Comparison of ENCODE assay signal across 16 cellular contexts in genomic region chr14:91390165-91390778, GRCh38. TPM values are rescaled to one million over a fixed set of nuclear protein-coding genes. Genes with fewer than 3 reads are reported as not detected.
DNase-seq lines count a peak whose midpoint lies in the region; ATAC-seq, FAIRE-seq and TF ChIP-seq lines count a peak whose summit lies in the region.
"Had no signal": no experiment of that assay in that cellular context is flagged by ENCODE, and none has a peak within 500 bp of the region (broad histone marks: within the 10 kb centered on the region; RNA-seq: fewer than 3 reads in every experiment).

No MANE protein-coding gene starts in this region.

- H3K4me1 ChIP-seq in HepG2 (ENCODE audit: insufficient read depth, low read length) = peaks cover 35% of the 10 kb centered on the region

- H3K4me3 Mint-ChIP-seq in CD4-positive, alpha-beta T cell = peak overlapping the region; percentile 65
- H3K4me3 Mint-ChIP-seq in IgD-negative memory B cell (peak overlapping the region in 2 of 4 donors; percentile 37 to 50), WTC11 (no peak overlapping the region)
- H3K4me3 Mint-ChIP-seq: neural crest cell had no signal

- no peaks in the 10 kb centered on the region for H3K9me3 Mint-ChIP-seq in CD4-positive, alpha-beta T cell
- H3K9me3 Mint-ChIP-seq in IgD-negative memory B cell (no peaks in the 10 kb centered on the region), WTC11 (peaks cover 4% of the 10 kb centered on the region)
- H3K9me3 Mint-ChIP-seq: neural crest cell had no signal

- no peaks in the 10 kb centered on the region for H4K20me1 ChIP-seq in HepG2 (ENCODE audit: insufficient read depth, low read length)

- H3K27ac Mint-ChIP-seq in CD4-positive, alpha-beta T cell = peak overlapping the region; percentile 98
- peak overlapping the region in 2 of 3 donors; percentile 47 to 89 for H3K27ac Mint-ChIP-seq in IgD-negative memory B cell
- 0 out of 2 replicates have a peak overlapping the region, but pooled peaks have one; percentile 43 for H3K27ac Mint-ChIP-seq in WTC11

- H3K27me3 ChIP-seq in CD4-positive, alpha-beta T cell (ENCODE audit: control insufficient read depth, insufficient read depth, low read length) = no peaks in the 10 kb centered on the region
- H3K27me3 ChIP-seq in HepG2 (ENCODE audit: control insufficient read depth in 1 of 2, insufficient read depth in 2 of 2, low read length in 2 of 2) = no peaks in the 10 kb centered on the region

- no peaks in the 10 kb centered on the region; a peak in 1 of 5 replicates for H3K36me3 ChIP-seq in HepG2 (replicated peaks in 1 of 2; ENCODE audit: control insufficient read depth in 1 of 2, insufficient read depth in 2 of 2, low read length in 2 of 2)
- H3K36me3 ChIP-seq: cardiac muscle cell, heart right ventricle, suprapubic skin had no signal

- no peaks in the 10 kb centered on the region for H3K27me3 Mint-ChIP-seq in CD4-positive, alpha-beta T cell
- H3K27me3 Mint-ChIP-seq in IgD-negative memory B cell = no peaks in the 10 kb centered on the region
- H3K27me3 Mint-ChIP-seq in WTC11 (ENCODE audit: low read depth) = no peaks in the 10 kb centered on the region

- H3K79me2 ChIP-seq in HepG2 (ENCODE audit: insufficient read depth, low read length) = peaks cover 16% of the 10 kb centered on the region

- no peak overlapping the region for H2AFZ ChIP-seq in HepG2 (ENCODE audit: low read length)

- TF ChIP-seq RAD21 in HepG2 (CRISPR knock-in tag; IDR thresholded peaks at IDR 0.05) = no peak

- TF ChIP-seq POLR2A in HepG2 (IDR thresholded peaks at IDR 0.05; ENCODE audit: insufficient read depth in 1 of 2, low read depth in 2 of 2, low read length in 2 of 2) = no peak

- peak overlapping the region; percentile 46 for H3K27ac ChIP-seq in CD4-positive, alpha-beta T cell (ENCODE audit: low read depth, low read length)
- H3K27ac ChIP-seq in HepG2 (ENCODE audit: extremely low read length, insufficient read depth, low read length) = no peak overlapping the region
- H3K27ac ChIP-seq: cardiac muscle cell, KMS-11, suprapubic skin had no signal

- no peak for FAIRE-seq in HepG2 (lab: Jason Lieb, UNC)

- no peaks in the 10 kb centered on the region for H3K9me3 ChIP-seq in CD4-positive, alpha-beta T cell (ENCODE audit: control insufficient read depth, low read length)
- no peaks in the 10 kb centered on the region for H3K9me3 ChIP-seq in HepG2 (ENCODE audit: low read length)
- H3K9me3 ChIP-seq: heart right ventricle, suprapubic skin had no signal

- TF ChIP-seq CTCF in CD4-positive, alpha-beta T cell (IDR thresholded peaks at IDR 0.05) = no peak
- TF ChIP-seq CTCF in WTC11 (IDR thresholded peaks at IDR 0.05) = no peak
- TF ChIP-seq CTCF in HepG2 (CRISPR knock-in tag; IDR thresholded peaks at IDR 0.05) = no peak

- H3K36me3 Mint-ChIP-seq in CD4-positive, alpha-beta T cell (ENCODE audit: low read depth) = peaks cover 65% of the 10 kb centered on the region
- H3K36me3 Mint-ChIP-seq in IgD-negative memory B cell (no peaks in the 10 kb centered on the region), WTC11 (peaks cover 6% of the 10 kb centered on the region)

- peaks cover 92% of the 10 kb centered on the region for H3K4me1 Mint-ChIP-seq in CD4-positive, alpha-beta T cell (ENCODE audit: low read depth)
- H3K4me1 Mint-ChIP-seq in IgD-negative memory B cell = peaks cover 63 to 67% (median 66%) of the 10 kb centered on the region in 3 donors
- H3K4me1 Mint-ChIP-seq in WTC11 = peaks cover 68% of the 10 kb centered on the region

- ATAC-seq in CD4-positive, alpha-beta T cell (ENCODE audit: poor library complexity) = peak; percentile 57
- no peak for ATAC-seq in WTC11
- peak; percentile 73 for ATAC-seq in HepG2
- ATAC-seq: heart right ventricle, left cardiac atrium, sciatic nerve had no signal

- no peak overlapping the region for H3K9ac ChIP-seq in HepG2 (ENCODE audit: insufficient read depth, low read depth, low read length)
- H3K9ac ChIP-seq: KMS-11 had no signal

- CTCF ChIA-PET in CD4-positive, alpha-beta T cell (lab: Charles Lee) = interaction anchor here (1.7 to 2.6 kb wide), 2 partner anchors 10 to 13 kb away, joined by 4 to 9 read pairs; no protein-coding TSS in a partner anchor
- CTCF ChIA-PET in WTC11 (lab: Charles Lee) = interaction anchor here (2.5 kb wide), 1 partner anchor 36 kb away, joined by 8 read pairs; no protein-coding TSS in a partner anchor
- CTCF ChIA-PET in HepG2 (lab: Yijun Ruan, JAX; ENCODE audit: low intra/inter-chr PET ratio, low total read pairs) = no interaction called here

- BruUV-seq in HepG2 (replicated peaks; lab: Mats Ljungman, UMichigan) = no TSS peak

- H3K4me2 ChIP-seq in HepG2 (ENCODE audit: low read depth, low read length) = no peak overlapping the region
- H3K4me2 ChIP-seq: KMS-11 had no signal

- intact Hi-C loops in CD4-positive, alpha-beta T cell (cut with DNase I, micrococcal nuclease) = no loop called here
- intact Hi-C loops in HepG2 (cut with micrococcal nuclease; ENCODE audit: unreplicated experiment) = no loop called here

- TF ChIP-seq EP300 in HepG2 (IDR thresholded peaks at IDR 0.05; ENCODE audit: low read depth in 2 of 2, low read length in 2 of 2) (no peak), HepG2 (CRISPR knock-in tag; IDR thresholded peaks at IDR 0.05; ENCODE audit: borderline replicate concordance) (no peak)

- 84% methylated on average over 7 of the region's 12 CpGs for WGBS in HepG2 (ENCODE audit: low lambda C conversion rate)

- POLR2A ChIA-PET in CD4-positive, alpha-beta T cell (lab: Charles Lee) = interaction anchor here (0.7 to 3.1 kb wide), 4 partner anchors 15 to 28 kb away, joined by 4 to 12 read pairs (median 4); partner anchors contain the start of gene CCDC88C
- POLR2A ChIA-PET in WTC11 (lab: Charles Lee) (no interaction called here), HepG2 (lab: Yijun Ruan, JAX) (no interaction called here)

- in situ Hi-C loops in HepG2 (cut with HindIII; ENCODE audit: extremely low pct_ligation_motif_present, low pct_unique_long_range_greater_than_20kb) = no loop called here

- H3K4me3 ChIP-seq in HepG2 (replicated peaks in 1 of 3; ENCODE audit: insufficient read depth in 1 of 3, low read depth in 2 of 3, low read length in 3 of 3) = no peak overlapping the region
- H3K4me3 ChIP-seq: cardiac muscle cell, heart right ventricle, suprapubic skin had no signal

- peak in 1 of 10 experiments; percentile 30 for DNase-seq in CD4-positive, alpha-beta T cell
- no peak for DNase-seq in WTC11 (ENCODE audit: low spot score)
- DNase-seq in HepG2 (ENCODE audit: low spot score) = no peak
- DNase-seq in NCI-H146 treated with DMSO at 0.1 percent for 48 hours (lab: John Stamatoyannopoulos, UW; ENCODE audit: unreplicated experiment) = no peak
- DNase-seq in NCI-H187 treated with DMSO at 0.1 percent for 48 hours (lab: John Stamatoyannopoulos, UW) = no peak
- DNase-seq in NCI-H2081 treated with DMSO at 0.1 percent for 48 hours (lab: John Stamatoyannopoulos, UW) = no peak
- DNase-seq in OCI-M2 (lab: John Stamatoyannopoulos, UW; ENCODE audit: unreplicated experiment) = no peak
- DNase-seq: heart right ventricle, left cardiac atrium, RPMI8226 had no signal

TF ChIP-seq in HepG2, 621 proteins besides CTCF, POLR2A, EP300 and RAD21 (continues in another document):
- peak; percentile 44; the same call in 1 of the 2 replicates for TF ChIP-seq HNF4G (IDR thresholded peaks at IDR 0.05; ENCODE audit: borderline replicate concordance, low read depth, low read length)
- TF ChIP-seq HNF4G (CRISPR knock-in tag; IDR thresholded peaks at IDR 0.05; ENCODE audit: borderline replicate concordance, low read depth) = no peak
- no peak for TF ChIP-seq JUN (CRISPR knock-in tag; IDR thresholded peaks at IDR 0.05)

RNA-seq across cellular contexts. Expression of gene CCDC88C, which starts 27.3 kb away (rescaled TPM):
- 100 to 1,000 TPM; 269 to 287 TPM for total RNA-seq in CD4-positive, alpha-beta T cell
- polyA plus RNA-seq in IgD-negative memory B cell (30.5 TPM), HepG2 (2011; rRNA removed) (3.6 and 4.3 TPM in 2 replicates)
- total RNA-seq in WTC11 (2021) (46.4 to 64.8 TPM (median 46.6 TPM) in 3 replicates), HepG2 (2016; rRNA removed; fragmentation: Illumina TruSeq; extraction: Trizol) (10.4 and 11.7 TPM in 2 replicates)
- total RNA-seq in HepG2 (2016; cell fraction: cytosol; rRNA removed; fragmentation: Illumina TruSeq; extraction: Trizol; ENCODE audit: low read depth) = 7.1 and 8.3 TPM in 2 replicates
- 7.7 and 11.4 TPM in 2 replicates for total RNA-seq in HepG2 (2016; cell fraction: insoluble cytoplasmic fraction; rRNA removed; fragmentation: Illumina TruSeq; extraction: Trizol)
- total RNA-seq in HepG2 (2016; cell fraction: membrane; rRNA removed; fragmentation: Illumina TruSeq; extraction: Trizol) = 8.7 and 9.6 TPM in 2 replicates
- total RNA-seq in HepG2 (2016; cell fraction: nucleus; rRNA removed; fragmentation: Illumina TruSeq; extraction: Trizol) = 17.4 and 18.0 TPM in 2 replicates
- 2.3 and 3.2 TPM in 2 replicates for polyA plus RNA-seq in HepG2 (2011; cell fraction: cytosol; rRNA removed)
- 11.4 and 12.1 TPM in 2 replicates for polyA plus RNA-seq in HepG2 (2011; cell fraction: nucleus; rRNA removed)
- polyA plus RNA-seq in HepG2 (2012) = 3.7 and 5.3 TPM in 2 replicates
- 5.2 and 5.3 TPM in 2 replicates for polyA plus RNA-seq in HepG2 (2016; cell fraction: cytosol; fragmentation: Illumina TruSeq; extraction: Trizol; ENCODE audit: low read depth)
- 8.0 and 9.8 TPM in 2 replicates for polyA plus RNA-seq in HepG2 (2016; cell fraction: insoluble cytoplasmic fraction; fragmentation: Illumina TruSeq; extraction: Trizol; ENCODE audit: low read depth)
- 5.3 and 5.8 TPM in 2 replicates for polyA plus RNA-seq in HepG2 (2016; cell fraction: membrane; fragmentation: Illumina TruSeq; extraction: Trizol; ENCODE audit: low read depth)
- 18.1 and 18.5 TPM in 2 replicates for polyA plus RNA-seq in HepG2 (2016; cell fraction: nucleus; fragmentation: Illumina TruSeq; extraction: Trizol; ENCODE audit: insufficient read depth, low read depth)
- polyA minus RNA-seq in HepG2 (2011; rRNA and poly(A)+ RNA removed; ENCODE audit: low replicate concordance) = 12.3 and 15.2 TPM in 2 replicates
- 4.3 and 4.5 TPM in 2 replicates for polyA minus RNA-seq in HepG2 (2011; cell fraction: cytosol; rRNA and poly(A)+ RNA removed)
- 14.3 and 24.1 TPM in 2 replicates for polyA minus RNA-seq in HepG2 (2011; cell fraction: nucleus; rRNA and poly(A)+ RNA removed)

Comparison
In these comparisons a context has a peak if more than half of its experiments do, and no peak if none do; other contexts are left out.
1. H3K27ac Mint-ChIP-seq: peak in every context shown above with its lines; median percentile 98 in CD4-positive, alpha-beta T cell; 68 in IgD-negative memory B cell; 43 in WTC11.